In genomic region chr1:31772669-31773248, GRCh38 we compare ENCODE assay signal across 11 cellular contexts. TPM values are rescaled to one million over a fixed set of nuclear protein-coding genes. Genes with fewer than 3 reads are reported as not detected.
DNase-seq lines count a peak whose midpoint lies in the region; ATAC-seq and TF ChIP-seq lines count a peak whose summit lies in the region.
"Had no signal": no experiment of that assay in that cellular context is flagged by ENCODE, and none has a peak within 500 bp of the region (broad histone marks: within the 10 kb centered on the region; RNA-seq: fewer than 3 reads in every experiment).

No MANE protein-coding gene starts in this region.

- TF ChIP-seq POLR2A in lower leg skin (IDR thresholded peaks at IDR 0.05) (no peak), erythroblast (IDR thresholded peaks at IDR 0.05; ENCODE audit: low read length) (no peak)

- H3K9me3 Mint-ChIP-seq in Calu3 (ENCODE audit: low read depth, unreplicated experiment) (no peaks in the 10 kb centered on the region), progenitor cell of endocrine pancreas (ENCODE audit: low read depth) (no peaks in the 10 kb centered on the region)

- H3K4me3 Mint-ChIP-seq in Calu3 (ENCODE audit: low read depth, unreplicated experiment) (peak overlapping the region; percentile 48), T-helper 17 cell (peak overlapping the region; percentile 97), progenitor cell of endocrine pancreas (ENCODE audit: low read depth) (peak overlapping the region; percentile 58)

- H3K4me3 ChIP-seq in foreskin fibroblast (ENCODE audit: low read depth in 1 of 2, low read length in 2 of 2) (peak overlapping the region; percentile 16 to 44), lower leg skin (ENCODE audit: low read depth, poor library complexity, severe bottlenecking) (no peak overlapping the region)
- H3K4me3 ChIP-seq: MG63 had no signal

- CTCF ChIA-PET in Calu3 (lab: Charles Lee) = no interaction called here

- TF ChIP-seq CTCF in Calu3 (IDR thresholded peaks at IDR 0.05; ENCODE audit: unreplicated experiment) (no peak), foreskin fibroblast (IDR thresholded peaks at IDR 0.05; ENCODE audit: low read depth, low read length) (no peak), progenitor cell of endocrine pancreas (IDR thresholded peaks at IDR 0.05; ENCODE audit: unreplicated experiment) (no peak), lower leg skin (IDR thresholded peaks at IDR 0.05) (no peak), GM13976 (IDR thresholded peaks at IDR 0.05; ENCODE audit: borderline replicate concordance, control extremely low read depth, extremely low read depth, insufficient read depth, missing control alignments) (no peak)

- peaks cover 8% of the 10 kb centered on the region for H3K4me1 Mint-ChIP-seq in Calu3 (ENCODE audit: low read depth, unreplicated experiment)
- peaks cover 38% of the 10 kb centered on the region for H3K4me1 Mint-ChIP-seq in T-helper 17 cell
- H3K4me1 Mint-ChIP-seq in progenitor cell of endocrine pancreas (ENCODE audit: low read depth) = peaks cover 6% of the 10 kb centered on the region

- H3K36me3 Mint-ChIP-seq in Calu3 (ENCODE audit: insufficient read depth, unreplicated experiment) = peaks cover 2% of the 10 kb centered on the region
- H3K36me3 Mint-ChIP-seq in T-helper 17 cell (ENCODE audit: low read depth) = peaks cover 8% of the 10 kb centered on the region
- no peaks in the 10 kb centered on the region for H3K36me3 Mint-ChIP-seq in progenitor cell of endocrine pancreas (ENCODE audit: insufficient read depth)

- in situ Hi-C loops in GM13976 (cut with MboI; ENCODE audit: low sequenced_read_pairs, unreplicated experiment) = no loop called here

- WGBS in lower leg skin, 2 donors = 31 to 32% methylated on average over 26 to 29 of the region's 49 CpGs

- intact Hi-C loops in Calu3 (cut with micrococcal nuclease; ENCODE audit: unreplicated experiment) = no loop called here
- intact Hi-C loops in lower leg skin (cut with DNase I; ENCODE audit: low total_unique reads) = no loop called here

- peak; percentile 49 for ATAC-seq in T-helper 17 cell
- ATAC-seq in GM19328 (IDR thresholded peaks at IDR 0.05; ENCODE audit: unreplicated experiment) = no peak

- BruUV-seq in Calu3 (replicated peaks; lab: Mats Ljungman, UMichigan) = no TSS peak

- DNase-seq in Calu3 (no peak), T-helper 17 cell (no peak), foreskin fibroblast (no peak), progenitor cell of endocrine pancreas (ENCODE audit: low spot score, unreplicated experiment) (no peak), lower leg skin (ENCODE audit: low spot score in 2 of 2) (no peak), erythroblast (lab: John Stamatoyannopoulos, UW) (no peak), GM13976 (ENCODE audit: low spot score) (no peak)
- DNase-seq: left cardiac atrium, MG63, OCI-M1 had no signal

- H3K27ac Mint-ChIP-seq in Calu3 (ENCODE audit: unreplicated experiment) (peak overlapping the region; percentile 6), T-helper 17 cell (peak overlapping the region; percentile 69), progenitor cell of endocrine pancreas (no peak overlapping the region)

- peaks cover 100% of the 10 kb centered on the region for H3K27me3 Mint-ChIP-seq in Calu3 (ENCODE audit: unreplicated experiment)
- H3K27me3 Mint-ChIP-seq in T-helper 17 cell = peaks cover 48% of the 10 kb centered on the region
- H3K27me3 Mint-ChIP-seq in progenitor cell of endocrine pancreas = peaks cover 93% of the 10 kb centered on the region

- no peaks in the 10 kb centered on the region for H3K9me3 ChIP-seq in T-helper 17 cell (ENCODE audit: control insufficient read depth, low read length, poor library complexity, severe bottlenecking)
- H3K9me3 ChIP-seq: MG63 had no signal

RNA-seq across cellular contexts. Expression of gene ADGRB2, which starts 8.6 kb away (rescaled TPM):
- total RNA-seq in Calu3 (2022) (1.9 and 2.9 TPM in 2 replicates), T-helper 17 cell (1 to 10 TPM; 1.0 to 1.4 TPM), progenitor cell of endocrine pancreas (4.6 and 5.5 TPM in 2 replicates), lower leg skin (1 to 10 TPM; 2.2 to 4.6 (median 3.3) TPM)

RNA-seq across cellular contexts. Expression of gene SPOCD1, which starts 43.1 kb away (rescaled TPM):
- 6.3 and 8.4 TPM in 2 replicates for total RNA-seq in Calu3 (2022)
- total RNA-seq in T-helper 17 cell = 1 to 10 TPM in 1 of 2 donors, under 1 TPM in 1; 0.30 to 7.5 TPM
- total RNA-seq in progenitor cell of endocrine pancreas = 0.36 and 0.91 TPM in 2 replicates
- total RNA-seq in lower leg skin = under 1 TPM in 2 of 4 donors, not detected in 2; 0.13 to 0.51 TPM
